In genomic region chr10:102111276-102111675, GRCh38 we compare ENCODE assay signal across 21 cellular contexts. TPM values are rescaled to one million over a fixed set of nuclear protein-coding genes. Genes with fewer than 3 reads are reported as not detected.
DNase-seq lines count a peak whose midpoint lies in the region; ATAC-seq, FAIRE-seq and TF ChIP-seq lines count a peak whose summit lies in the region.
"Had no signal": no experiment of that assay in that cellular context is flagged by ENCODE, and none has a peak within 500 bp of the region (broad histone marks: within the 10 kb centered on the region; RNA-seq: fewer than 3 reads in every experiment).

No MANE protein-coding gene starts in this region.

- 65% methylated on average over 4 of the region's 12 CpGs for WGBS in K562 (ENCODE audit: insufficient coverage, low coverage, missing lambda C conversion rate)

- no peak for TF ChIP-seq RAD21 in K562 (CRISPR knock-in tag; conservative IDR thresholded peaks at IDR 0.05 in 1 of 2, IDR thresholded peaks at IDR 0.05 in 1 of 2)

- peaks cover 70% of the 10 kb centered on the region for H3K79me2 ChIP-seq in K562 (ENCODE audit: control insufficient read depth, insufficient read depth, low read length)

- peaks cover 38% of the 10 kb centered on the region for H3K36me3 ChIP-seq in CD4-positive, alpha-beta memory T cell (ENCODE audit: insufficient read depth, low read length)
- H3K36me3 ChIP-seq in K562 (ENCODE audit: control insufficient read depth, insufficient read depth, low read length): peaks cover 67% of the 10 kb centered on the region

- POLR2A ChIA-PET in CD4-positive, alpha-beta memory T cell (lab: Charles Lee; ENCODE audit: partially characterized antibody): interaction anchor here (1.3 kb wide), 1 partner anchor 11 kb away, joined by 3 read pairs; no protein-coding TSS in a partner anchor
- POLR2A ChIA-PET in K562 (lab: Yijun Ruan, JAX): interaction anchor here (0.9 to 4.1 kb wide), 2 partner anchors 8 to 21 kb away, joined by 3 to 27 read pairs; no protein-coding TSS in a partner anchor

- H3K27me3 Mint-ChIP-seq in CD4-positive, alpha-beta memory T cell: no peaks in the 10 kb centered on the region
- H3K27me3 Mint-ChIP-seq in nephron (ENCODE audit: low read depth): no peaks in the 10 kb centered on the region

- no peaks in the 10 kb centered on the region for H3K9me3 ChIP-seq in CD4-positive, alpha-beta memory T cell (ENCODE audit: control insufficient read depth in 1 of 2, low read length in 2 of 2)
- no peaks in the 10 kb centered on the region for H3K9me3 ChIP-seq in K562 (replicated peaks; ENCODE audit: control insufficient read depth, insufficient read depth, low read depth, low read length)
- H3K9me3 ChIP-seq: MG63, SJCRH30 had no signal

- intact Hi-C loops in CD4-positive, alpha-beta memory T cell (cut with micrococcal nuclease): no loop called here
- intact Hi-C loops in K562 (cut with micrococcal nuclease): loop anchor here (10.0 kb wide), 1 partner anchor 266 kb away; the partner anchor contains the start of gene KCNIP2

- peaks cover 20% of the 10 kb centered on the region for H4K20me1 ChIP-seq in K562 (replicated peaks; ENCODE audit: control insufficient read depth, insufficient read depth, low read length)

- H3K4me3 Mint-ChIP-seq in CD4-positive, alpha-beta memory T cell: no peak overlapping the region
- H3K4me3 Mint-ChIP-seq in nephron: peak overlapping the region; percentile 50 to 53 (median 51)

- in situ Hi-C loops in K562 (cut with MboI): no loop called here

- H3K4me2 ChIP-seq in K562 (ENCODE audit: insufficient read depth, low read length): no peak overlapping the region

- no peak for FAIRE-seq in K562 (lab: Jason Lieb, UNC)
- FAIRE-seq: H54, HTR-8/SVneo had no signal

- H3K27ac ChIP-seq in CD4-positive, alpha-beta memory T cell (ENCODE audit: low read depth, low read length): peak overlapping the region; percentile 11
- H3K27ac ChIP-seq in K562 (ENCODE audit: extremely low read depth, low read depth, low read length): peak overlapping the region; percentile 97
- H3K27ac ChIP-seq: SJCRH30 had no signal

- TF ChIP-seq CTCF in K562 (IDR thresholded peaks at IDR 0.05 in 2 of 3, conservative IDR thresholded peaks at IDR 0.05 in 1 of 3; ENCODE audit: insufficient read depth in 2 of 3, low read depth in 1 of 3, low read length in 3 of 3) (no peak), nephron (IDR thresholded peaks at IDR 0.05; ENCODE audit: unreplicated experiment in 3 of 3) (no peak)

- peaks cover 33 to 57% of the 10 kb centered on the region in 2 donors for H3K36me3 Mint-ChIP-seq in CD4-positive, alpha-beta memory T cell
- H3K36me3 Mint-ChIP-seq in nephron (ENCODE audit: low read depth): peaks cover 50% of the 10 kb centered on the region

- no peak for TF ChIP-seq EP300 in K562 (IDR thresholded peaks at IDR 0.05; ENCODE audit: low read length)

- H2AFZ ChIP-seq in K562 (ENCODE audit: low read depth, low read length): no peak overlapping the region

- BruUV-seq in K562 (replicated peaks; lab: Mats Ljungman, UMichigan): no TSS peak

- no peak for DNase-seq in CD4-positive, alpha-beta memory T cell
- DNase-seq in CMK (ENCODE audit: low read depth) (peak; percentile 7), K562 (ENCODE audit: extremely low read depth in 1 of 4, low spot score in 3 of 4) (no peak), DMS153 (lab: John Stamatoyannopoulos, UW) (no peak), NCI-H510A treated with DMSO at 0.1 percent for 48 hours (lab: John Stamatoyannopoulos, UW) (no peak)
- DNase-seq in stimulated activated CD4-positive, alpha-beta T cell treated with anti-CD3 and anti-CD28 coated beads, Interleukin-4, amount 100 ng/mL, for 24 hours: no peak
- DNase-seq: C1 segment of cervical spinal cord, KBM-7, MG63, NCI-H1105 treated with DMSO at 0.1 percent for 48 hours, NCI-H146, NCI-H1930, NCI-H2107, NCI-H524 treated with DMSO at 0.1 percent for 48 hours, NCI-H774, SJCRH30 had no signal

- H3K4me3 ChIP-seq in CD4-positive, alpha-beta memory T cell (ENCODE audit: low read length in 2 of 2): no peak overlapping the region
- no peak overlapping the region for H3K4me3 ChIP-seq in K562
- H3K4me3 ChIP-seq: MG63, SJCRH30 had no signal

- H3K9me3 Mint-ChIP-seq in CD4-positive, alpha-beta memory T cell: no peaks in the 10 kb centered on the region
- H3K9me3 Mint-ChIP-seq in nephron: no peaks in the 10 kb centered on the region

- peaks cover 20 to 44% (median 34%) of the 10 kb centered on the region in 4 donors for H3K4me1 Mint-ChIP-seq in CD4-positive, alpha-beta memory T cell
- peaks cover 33% of the 10 kb centered on the region for H3K4me1 Mint-ChIP-seq in nephron

- no peaks in the 10 kb centered on the region for H3K27me3 ChIP-seq in CD4-positive, alpha-beta memory T cell (ENCODE audit: insufficient read depth, low read length)
- no peaks in the 10 kb centered on the region for H3K27me3 ChIP-seq in K562 (ENCODE audit: control insufficient read depth in 2 of 2, insufficient read depth in 2 of 2, low read length in 2 of 2)
- H3K27me3 ChIP-seq: MG63, SJCRH30 had no signal

- H3K9me1 ChIP-seq in K562 (ENCODE audit: control insufficient read depth, insufficient read depth, low read length): peaks cover 3% of the 10 kb centered on the region

- H3K4me1 ChIP-seq in CD4-positive, alpha-beta memory T cell (ENCODE audit: insufficient read depth, low read length): peaks cover 39% of the 10 kb centered on the region
- peaks cover 24 to 28% of the 10 kb centered on the region in 2 experiments for H3K4me1 ChIP-seq in K562 (replicated peaks in 1 of 2; ENCODE audit: control insufficient read depth in 2 of 2, insufficient read depth in 2 of 2, low read length in 2 of 2)

- peak overlapping the region in 1 of 2 experiments; percentile 54; a peak in 1 of 4 replicates for H3K9ac ChIP-seq in K562 (ENCODE audit: insufficient read depth in 1 of 2, low read depth in 2 of 2, low read length in 2 of 2)

- CTCF ChIA-PET in CD4-positive, alpha-beta memory T cell (lab: Charles Lee; ENCODE audit: partially characterized antibody): interaction anchor here (4.4 to 5.2 kb wide), 2 partner anchors 10 to 39 kb away, joined by 16 to 24 read pairs; no protein-coding TSS in a partner anchor
- CTCF ChIA-PET in K562 (lab: Yijun Ruan, JAX; ENCODE audit: low intra/inter-chr PET ratio): no interaction called here

- peak overlapping the region in 1 of 7 donors; percentile 53 for H3K27ac Mint-ChIP-seq in CD4-positive, alpha-beta memory T cell
- H3K27ac Mint-ChIP-seq in nephron: no peak overlapping the region

- TF ChIP-seq POLR2A in K562 (conservative IDR thresholded peaks at IDR 0.05): no peak

- ATAC-seq in K562 (no peak), HG03139 (IDR thresholded peaks at IDR 0.05; ENCODE audit: unreplicated experiment) (no peak)
- ATAC-seq: Right ventricle myocardium inferior had no signal

RNA-seq across cellular contexts. Expression of gene LDB1, which starts 8.9 kb away (rescaled TPM):
- 100 to 1,000 TPM; 131 to 135 TPM for total RNA-seq in CD4-positive, alpha-beta memory T cell
- 10 to 100 TPM in 1 of 2 donors, 1 to 10 TPM in 1; 10.0 to 48.6 TPM for polyA plus RNA-seq in CD4-positive, alpha-beta memory T cell
- 255 and 520 TPM in 2 replicates for total RNA-seq in K562 (2011; cell fraction: chromatin; rRNA removed; ENCODE audit: low replicate concordance)
- total RNA-seq in K562 (2011; cell fraction: nucleolus; rRNA removed): 309 and 317 TPM in 2 replicates
- total RNA-seq in K562 (2011; cell fraction: nucleoplasm; rRNA removed): 210 and 273 TPM in 2 replicates
- total RNA-seq in K562 (2014; rRNA removed) (73.2 and 86.2 TPM in 2 replicates), K562 (2014; rRNA removed; fragmentation: Illumina TruSeq; extraction: Trizol) (46.5 and 57.1 TPM in 2 replicates), K562 (2015; rRNA removed; fragmentation: Illumina TruSeq; extraction: Trizol) (105 and 107 TPM in 2 replicates), K562 (2021) (120 and 136 TPM in 2 replicates)
- polyA plus RNA-seq in K562 (2011; rRNA removed) (137 and 167 TPM in 2 replicates), K562 (2014; fragmentation: Illumina TruSeq; extraction: Trizol) (133 and 137 TPM in 2 replicates), K562 (2014; fragmentation: Nextera tagmentation; extraction: Ambion mirVana) (1 to 10 TPM; 1.9 TPM), K562 (2014; rRNA removed) (111 and 117 TPM in 2 replicates)
- 165 and 219 TPM in 2 replicates for polyA plus RNA-seq in K562 (2011; cell fraction: cytosol; rRNA removed)
- 807 and 1,010 TPM in 2 replicates for polyA plus RNA-seq in K562 (2011; cell fraction: nucleus; rRNA removed)
- polyA plus RNA-seq in K562 (2012): 90.4 and 133 TPM in 2 replicates
- 102 and 187 TPM in 2 replicates for polyA minus RNA-seq in K562 (2011; rRNA and poly(A)+ RNA removed)
- polyA minus RNA-seq in K562 (2011; cell fraction: cytosol; rRNA and poly(A)+ RNA removed): 80.4 and 97.7 TPM in 2 replicates
- polyA minus RNA-seq in K562 (2011; cell fraction: nucleus; rRNA and poly(A)+ RNA removed): 105 and 141 TPM in 2 replicates

RNA-seq across cellular contexts. Expression of gene PPRC1, which starts 21.6 kb away (rescaled TPM):
- total RNA-seq in CD4-positive, alpha-beta memory T cell: 10 to 100 TPM; 38.9 to 39.8 TPM
- polyA plus RNA-seq in CD4-positive, alpha-beta memory T cell: 10 to 100 TPM in 1 of 2 donors, 1 to 10 TPM in 1; 6.4 to 20.3 TPM
- 77.8 and 159 TPM in 2 replicates for total RNA-seq in K562 (2011; cell fraction: chromatin; rRNA removed; ENCODE audit: low replicate concordance)
- 67.4 and 76.5 TPM in 2 replicates for total RNA-seq in K562 (2011; cell fraction: nucleolus; rRNA removed)
- total RNA-seq in K562 (2011; cell fraction: nucleoplasm; rRNA removed): 77.6 and 87.0 TPM in 2 replicates
- total RNA-seq in K562 (2014; rRNA removed) (11.8 and 16.8 TPM in 2 replicates), K562 (2014; rRNA removed; fragmentation: Illumina TruSeq; extraction: Trizol) (13.4 and 16.2 TPM in 2 replicates), K562 (2015; rRNA removed; fragmentation: Illumina TruSeq; extraction: Trizol) (16.2 and 17.0 TPM in 2 replicates), K562 (2021) (43.1 and 44.0 TPM in 2 replicates)
- polyA plus RNA-seq in K562 (2011; rRNA removed) (13.6 and 21.6 TPM in 2 replicates), K562 (2014; fragmentation: Illumina TruSeq; extraction: Trizol) (44.0 and 47.1 TPM in 2 replicates), K562 (2014; fragmentation: Nextera tagmentation; extraction: Ambion mirVana) (1 to 10 TPM; 8.5 to 9.0 TPM), K562 (2014; rRNA removed) (24.1 and 27.4 TPM in 2 replicates)
- 13.9 and 15.5 TPM in 2 replicates for polyA plus RNA-seq in K562 (2011; cell fraction: cytosol; rRNA removed)
- 46.7 and 61.2 TPM in 2 replicates for polyA plus RNA-seq in K562 (2011; cell fraction: nucleus; rRNA removed)
- 19.6 and 31.0 TPM in 2 replicates for polyA plus RNA-seq in K562 (2012)
- polyA minus RNA-seq in K562 (2011; rRNA and poly(A)+ RNA removed): 25.9 and 29.7 TPM in 2 replicates
- 27.4 and 28.0 TPM in 2 replicates for polyA minus RNA-seq in K562 (2011; cell fraction: cytosol; rRNA and poly(A)+ RNA removed)
- 22.3 and 23.7 TPM in 2 replicates for polyA minus RNA-seq in K562 (2011; cell fraction: nucleus; rRNA and poly(A)+ RNA removed)

RNA-seq across cellular contexts. Expression of gene NOLC1, which starts 40.9 kb away (rescaled TPM):
- 10 to 100 TPM; 63.7 to 71.6 TPM for total RNA-seq in CD4-positive, alpha-beta memory T cell
- polyA plus RNA-seq in CD4-positive, alpha-beta memory T cell: 10 to 100 TPM; 20.0 to 75.0 TPM
- 57.7 and 71.1 TPM in 2 replicates for total RNA-seq in K562 (2011; cell fraction: chromatin; rRNA removed; ENCODE audit: low replicate concordance)
- 38.7 and 40.0 TPM in 2 replicates for total RNA-seq in K562 (2011; cell fraction: nucleolus; rRNA removed)
- total RNA-seq in K562 (2011; cell fraction: nucleoplasm; rRNA removed): 43.8 and 54.6 TPM in 2 replicates
- total RNA-seq in K562 (2014; rRNA removed) (165 TPM in 2 replicates), K562 (2014; rRNA removed; fragmentation: Illumina TruSeq; extraction: Trizol) (134 and 144 TPM in 2 replicates), K562 (2015; rRNA removed; fragmentation: Illumina TruSeq; extraction: Trizol) (130 and 142 TPM in 2 replicates), K562 (2021) (153 and 170 TPM in 2 replicates)
- polyA plus RNA-seq in K562 (2011; rRNA removed) (133 and 201 TPM in 2 replicates), K562 (2014; fragmentation: Illumina TruSeq; extraction: Trizol) (262 and 310 TPM in 2 replicates), K562 (2014; fragmentation: Nextera tagmentation; extraction: Ambion mirVana) (100 to 1,000 TPM; 102 to 165 TPM), K562 (2014; rRNA removed) (158 and 169 TPM in 2 replicates)
- polyA plus RNA-seq in K562 (2011; cell fraction: cytosol; rRNA removed): 89.5 and 95.0 TPM in 2 replicates
- polyA plus RNA-seq in K562 (2011; cell fraction: nucleus; rRNA removed): 69.8 and 74.0 TPM in 2 replicates
- 61.8 and 129 TPM in 2 replicates for polyA plus RNA-seq in K562 (2012)
- polyA minus RNA-seq in K562 (2011; rRNA and poly(A)+ RNA removed): 205 and 242 TPM in 2 replicates
- 72.9 and 103 TPM in 2 replicates for polyA minus RNA-seq in K562 (2011; cell fraction: cytosol; rRNA and poly(A)+ RNA removed)
- polyA minus RNA-seq in K562 (2011; cell fraction: nucleus; rRNA and poly(A)+ RNA removed): 13.9 and 24.5 TPM in 2 replicates

RNA-seq across cellular contexts. Expression of gene HPS6, which starts 46.1 kb away (rescaled TPM):
- 10 to 100 TPM; 25.1 to 27.9 TPM for total RNA-seq in CD4-positive, alpha-beta memory T cell
- 10 to 100 TPM; 27.0 to 27.1 TPM for polyA plus RNA-seq in CD4-positive, alpha-beta memory T cell
- 1.9 and 6.9 TPM in 2 replicates for total RNA-seq in K562 (2011; cell fraction: chromatin; rRNA removed; ENCODE audit: low replicate concordance)
- 8.7 and 9.2 TPM in 2 replicates for total RNA-seq in K562 (2011; cell fraction: nucleolus; rRNA removed)
- 2.4 and 3.9 TPM in 2 replicates for total RNA-seq in K562 (2011; cell fraction: nucleoplasm; rRNA removed)
- total RNA-seq in K562 (2014; rRNA removed) (12.7 and 17.6 TPM in 2 replicates), K562 (2014; rRNA removed; fragmentation: Illumina TruSeq; extraction: Trizol) (2.3 and 3.8 TPM in 2 replicates), K562 (2015; rRNA removed; fragmentation: Illumina TruSeq; extraction: Trizol) (7.7 and 8.2 TPM in 2 replicates), K562 (2021) (14.0 and 15.1 TPM in 2 replicates)
- polyA plus RNA-seq in K562 (2011; rRNA removed) (2.7 and 3.0 TPM in 2 replicates), K562 (2014; fragmentation: Illumina TruSeq; extraction: Trizol) (4.5 and 6.4 TPM in 2 replicates), K562 (2014; fragmentation: Nextera tagmentation; extraction: Ambion mirVana) (under 1 TPM; 0.45 to 0.55 TPM), K562 (2014; rRNA removed) (6.7 and 8.3 TPM in 2 replicates)
- 3.3 and 9.2 TPM in 2 replicates for polyA plus RNA-seq in K562 (2011; cell fraction: cytosol; rRNA removed)
- 2.3 and 3.7 TPM in 2 replicates for polyA plus RNA-seq in K562 (2011; cell fraction: nucleus; rRNA removed)
- polyA plus RNA-seq in K562 (2012): 7.3 and 7.7 TPM in 2 replicates
- 2.8 and 4.2 TPM in 2 replicates for polyA minus RNA-seq in K562 (2011; rRNA and poly(A)+ RNA removed)
- 5.6 and 6.1 TPM in 2 replicates for polyA minus RNA-seq in K562 (2011; cell fraction: cytosol; rRNA and poly(A)+ RNA removed)
- polyA minus RNA-seq in K562 (2011; cell fraction: nucleus; rRNA and poly(A)+ RNA removed): 6.1 and 8.1 TPM in 2 replicates

RNA-seq across cellular contexts. Expression of gene ARMH3, which starts 55.3 kb away (rescaled TPM):
- total RNA-seq in CD4-positive, alpha-beta memory T cell: 10 to 100 TPM; 31.4 to 31.8 TPM
- polyA plus RNA-seq in CD4-positive, alpha-beta memory T cell: 10 to 100 TPM; 21.9 to 28.7 TPM
- total RNA-seq in K562 (2011; cell fraction: chromatin; rRNA removed; ENCODE audit: low replicate concordance): not detected in 2 replicates
- 0.83 and 1.1 TPM in 2 replicates for total RNA-seq in K562 (2011; cell fraction: nucleolus; rRNA removed)
- not detected in 2 replicates for total RNA-seq in K562 (2011; cell fraction: nucleoplasm; rRNA removed)
- 0.53 TPM in 1 of 2 replicates, not detected in the other for total RNA-seq in K562 (2014; rRNA removed)
- not detected in 2 replicates for total RNA-seq in K562 (2014; rRNA removed; fragmentation: Illumina TruSeq; extraction: Trizol)
- total RNA-seq in K562 (2015; rRNA removed; fragmentation: Illumina TruSeq; extraction: Trizol): 0.29 and 0.49 TPM in 2 replicates
- total RNA-seq in K562 (2021): 0.73 and 0.89 TPM in 2 replicates
- not detected in 2 replicates for polyA plus RNA-seq in K562 (2011; rRNA removed)
- polyA plus RNA-seq in K562 (2011; cell fraction: cytosol; rRNA removed): not detected in 2 replicates
- 0.61 and 0.83 TPM in 2 replicates for polyA plus RNA-seq in K562 (2011; cell fraction: nucleus; rRNA removed)
- polyA plus RNA-seq in K562 (2012): 0.40 TPM in 1 of 2 replicates, not detected in the other
- polyA plus RNA-seq in K562 (2014; fragmentation: Illumina TruSeq; extraction: Trizol): not detected in 2 replicates
- not detected for polyA plus RNA-seq in K562 (2014; fragmentation: Nextera tagmentation; extraction: Ambion mirVana)
- not detected in 2 replicates for polyA plus RNA-seq in K562 (2014; rRNA removed)
- not detected in 2 replicates for polyA minus RNA-seq in K562 (2011; rRNA and poly(A)+ RNA removed)
- polyA minus RNA-seq in K562 (2011; cell fraction: cytosol; rRNA and poly(A)+ RNA removed): not detected in 2 replicates
- 0.54 and 1.7 TPM in 2 replicates for polyA minus RNA-seq in K562 (2011; cell fraction: nucleus; rRNA and poly(A)+ RNA removed)

Comparison
In these comparisons a context has a peak if more than half of its experiments do, and no peak if none do; other contexts are left out.
1. H3K4me3 Mint-ChIP-seq: peak in nephron (3 of 3); none in CD4-positive, alpha-beta memory T cell (0 of 8).